Comparison of ENCODE assay signal across 12 cellular contexts in the genomic region with DNA sequence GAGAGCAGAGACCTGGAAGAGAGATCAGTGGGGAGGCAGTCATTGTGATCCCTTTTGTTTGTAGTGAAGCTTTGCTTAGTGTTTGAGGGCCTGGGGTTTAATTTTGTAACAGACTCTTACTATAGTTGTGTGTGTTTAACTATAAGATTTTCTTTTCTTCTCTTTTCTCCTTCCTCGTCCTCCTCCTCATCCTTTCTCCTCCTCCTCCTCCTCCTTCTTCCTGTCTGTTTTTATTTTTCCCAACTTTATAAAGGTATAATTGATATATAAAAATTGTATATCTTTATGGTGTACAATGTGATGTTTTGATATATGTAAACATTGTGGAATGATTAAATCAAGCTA.
DNase-seq lines count a peak whose midpoint lies in the region; ATAC-seq, FAIRE-seq and TF ChIP-seq lines count a peak whose summit lies in the region.
"Had no signal": no experiment of that assay in that cellular context is flagged by ENCODE, and none has a peak within 500 bp of the region (broad histone marks: within the 10 kb centered on the region; RNA-seq: fewer than 3 reads in every experiment).

No MANE protein-coding gene starts in this region.

- H3K4me2 ChIP-seq in A549 (peak overlapping the region; percentile 62), fibroblast of lung (ENCODE audit: extremely low read depth, insufficient read depth, low read length) (no peak overlapping the region), parathyroid adenoma (ENCODE audit: low read length) (no peak overlapping the region)

- H4K20me1 ChIP-seq in fibroblast of lung (ENCODE audit: control insufficient read depth, extremely low read depth, insufficient read depth, low read length), result no peaks in the 10 kb centered on the region

- no peaks in the 10 kb centered on the region for H3K27me3 ChIP-seq in RWPE2 (ENCODE audit: insufficient read depth, poor library complexity, severe bottlenecking)
- no peaks in the 10 kb centered on the region for H3K27me3 ChIP-seq in fibroblast of lung (ENCODE audit: control insufficient read depth, insufficient read depth, low read length)
- H3K27me3 ChIP-seq in parathyroid adenoma (ENCODE audit: control insufficient read depth, insufficient read depth, low read length), result no peaks in the 10 kb centered on the region
- H3K27me3 ChIP-seq in SJCRH30, result no peaks in the 10 kb centered on the region

- H3K9me3 ChIP-seq in A549 (no peaks in the 10 kb centered on the region), RWPE2 (ENCODE audit: severe bottlenecking) (no peaks in the 10 kb centered on the region), fibroblast of lung (ENCODE audit: control insufficient read depth, insufficient read depth, low read depth, low read length) (no peaks in the 10 kb centered on the region), parathyroid adenoma (ENCODE audit: control insufficient read depth, low read length) (no peaks in the 10 kb centered on the region), SJCRH30 (replicated peaks) (no peaks in the 10 kb centered on the region)

- no peak for DNase-seq in A549 (ENCODE audit: low read depth in 1 of 2, low spot score in 1 of 2)
- DNase-seq in RWPE2 (ENCODE audit: low spot score), result no peak
- DNase-seq in fibroblast of lung (ENCODE audit: low read depth in 2 of 2), result no peak
- no peak for DNase-seq in mucosa of gallbladder (ENCODE audit: low spot score)
- DNase-seq in T-helper 1 cell, result no peak
- no peak for DNase-seq in SJCRH30
- DNase-seq: GF-D8; stimulated activated CD4-positive, alpha-beta T cell treated with anti-CD3 and anti-CD28 coated beads, Interleukin-4, amount 100 ng/mL, for 1 hour; stimulated activated naive CD8-positive, alpha-beta T cell treated with anti-CD3 and anti-CD28 coated beads, Interleukin-15, amount 100 ng/mL, for 72 hours had no signal

- H3K4me3 ChIP-seq in A549, result no peak overlapping the region
- no peak overlapping the region for H3K4me3 ChIP-seq in RWPE2 (ENCODE audit: severe bottlenecking)
- no peak overlapping the region for H3K4me3 ChIP-seq in fibroblast of lung (replicated peaks in 1 of 4; ENCODE audit: control extremely low read depth in 1 of 4, insufficient read depth in 1 of 4, low read depth in 3 of 4, low read length in 4 of 4)
- no peak overlapping the region for H3K4me3 ChIP-seq in parathyroid adenoma (ENCODE audit: low read depth, low read length)
- H3K4me3 ChIP-seq in SJCRH30, result no peak overlapping the region

- TF ChIP-seq POLR2A in A549 (IDR thresholded peaks at IDR 0.05; ENCODE audit: low read length), result no peak

- no peak for FAIRE-seq in A549 (lab: Jason Lieb, UNC)

- no peak for TF ChIP-seq RAD21 in A549 (conservative IDR thresholded peaks at IDR 0.05 in 1 of 2, IDR thresholded peaks at IDR 0.05 in 1 of 2)

- POLR2A ChIA-PET in A549 (lab: Yijun Ruan, JAX), result interaction anchor here (1.0 kb wide), 1 partner anchor 25 kb away, joined by 3 read pairs; no protein-coding TSS in a partner anchor

- H3K9ac ChIP-seq in fibroblast of lung (ENCODE audit: insufficient read depth, low read length) (no peak overlapping the region), parathyroid adenoma (no peak overlapping the region)

- ATAC-seq in A549, result no peak
- no peak for ATAC-seq in RWPE2 (ENCODE audit: low read depth)
- ATAC-seq in GM18517 (IDR thresholded peaks at IDR 0.05; ENCODE audit: unreplicated experiment), result no peak
- ATAC-seq: natural killer cell treated with Interleukin-12 subunit alpha and Interleukin-12 subunit beta and Interleukin-15 and Interleukin-18, amount 100 ng/mL, for 72 hours; stimulated activated naive CD8-positive, alpha-beta T cell treated with anti-CD3 and anti-CD28 coated beads, Interleukin-15, amount 100 ng/mL, for 72 hours had no signal

- H3K27ac ChIP-seq in A549 (peak overlapping the region; percentile 65 to 82), RWPE2 (ENCODE audit: poor library complexity, severe bottlenecking) (peak overlapping the region; percentile 95), fibroblast of lung (ENCODE audit: insufficient read depth, low read length) (peak overlapping the region; percentile 73), parathyroid adenoma (peak overlapping the region; percentile 69), SJCRH30 (no peak overlapping the region)

- CTCF ChIA-PET in A549 (lab: Yijun Ruan, JAX), result interaction anchor here (0.6 to 5.2 kb wide), 11 partner anchors 9 to 732 kb away, joined by 3 to 68 read pairs (median 6); no protein-coding TSS in a partner anchor

- WGBS in A549 (ENCODE audit: missing lambda C conversion rate), result 78% methylated on average over 1 of the region's 1 CpG

- no peak for TF ChIP-seq EP300 in A549 (IDR thresholded peaks at IDR 0.05)

- H3K79me2 ChIP-seq in fibroblast of lung (ENCODE audit: control insufficient read depth, insufficient read depth, low read length), result peaks cover 84% of the 10 kb centered on the region
- peaks cover 20% of the 10 kb centered on the region for H3K79me2 ChIP-seq in parathyroid adenoma

- H2AFZ ChIP-seq in fibroblast of lung (ENCODE audit: low read length) (no peak overlapping the region), parathyroid adenoma (no peak overlapping the region)

- H3K4me1 ChIP-seq in A549 (peaks cover 62% of the 10 kb centered on the region), RWPE2 (ENCODE audit: insufficient read depth, poor library complexity, severe bottlenecking) (peaks cover 74% of the 10 kb centered on the region), fibroblast of lung (ENCODE audit: control insufficient read depth, extremely low read depth, insufficient read depth, low read length) (peaks cover 20% of the 10 kb centered on the region), parathyroid adenoma (peaks cover 5% of the 10 kb centered on the region), SJCRH30 (peaks cover 28% of the 10 kb centered on the region)

- TF ChIP-seq CTCF in A549 (IDR thresholded peaks at IDR 0.05), result no peak
- TF ChIP-seq CTCF in RWPE2 (IDR thresholded peaks at IDR 0.05; ENCODE audit: poor library complexity, severe bottlenecking), result no peak
- no peak for TF ChIP-seq CTCF in fibroblast of lung (conservative IDR thresholded peaks at IDR 0.05 in 1 of 2, IDR thresholded peaks at IDR 0.05 in 1 of 2; ENCODE audit: low read depth in 1 of 2, low read length in 2 of 2)
- no peak for TF ChIP-seq CTCF in parathyroid adenoma (IDR thresholded peaks at IDR 0.05)

- H3K36me3 ChIP-seq in RWPE2 (ENCODE audit: low read depth) (no peaks in the 10 kb centered on the region), fibroblast of lung (ENCODE audit: control insufficient read depth, insufficient read depth, low read length) (no peaks in the 10 kb centered on the region), parathyroid adenoma (ENCODE audit: control insufficient read depth, insufficient read depth, low read length) (no peaks in the 10 kb centered on the region), SJCRH30 (peaks cover 2% of the 10 kb centered on the region; the same call in 1 of the 2 replicates)

TF ChIP-seq in A549, 52 proteins besides CTCF, POLR2A, EP300 and RAD21 (continues in another document):
- TF ChIP-seq RFX5 (IDR thresholded peaks at IDR 0.05) (no peak), CBX8 (IDR thresholded peaks at IDR 0.05) (no peak), NFE2L2 (conservative IDR thresholded peaks at IDR 0.05; ENCODE audit: low read length) (no peak), GATA3 (IDR thresholded peaks at IDR 0.05; ENCODE audit: borderline replicate concordance) (no peak), EHF (CRISPR knock-in tag; IDR thresholded peaks at IDR 0.05) (no peak), RARB (CRISPR knock-in tag; IDR thresholded peaks at IDR 0.05) (no peak), ELK1 (IDR thresholded peaks at IDR 0.05; ENCODE audit: low read depth, low read length) (no peak), ZFP36 (IDR thresholded peaks at IDR 0.05; ENCODE audit: borderline replicate concordance, partially characterized antibody) (no peak), JUN (IDR thresholded peaks at IDR 0.05) (no peak), HOXA7 (CRISPR knock-in tag; IDR thresholded peaks at IDR 0.05) (no peak), E2F6 (IDR thresholded peaks at IDR 0.05; ENCODE audit: borderline replicate concordance, low read depth) (no peak), CHD2 (IDR thresholded peaks at IDR 0.05; ENCODE audit: low read length, partially characterized antibody) (no peak), HOXB13 (CRISPR knock-in tag; IDR thresholded peaks at IDR 0.05; ENCODE audit: low read depth) (no peak)
- TF ChIP-seq, protein P1, sequence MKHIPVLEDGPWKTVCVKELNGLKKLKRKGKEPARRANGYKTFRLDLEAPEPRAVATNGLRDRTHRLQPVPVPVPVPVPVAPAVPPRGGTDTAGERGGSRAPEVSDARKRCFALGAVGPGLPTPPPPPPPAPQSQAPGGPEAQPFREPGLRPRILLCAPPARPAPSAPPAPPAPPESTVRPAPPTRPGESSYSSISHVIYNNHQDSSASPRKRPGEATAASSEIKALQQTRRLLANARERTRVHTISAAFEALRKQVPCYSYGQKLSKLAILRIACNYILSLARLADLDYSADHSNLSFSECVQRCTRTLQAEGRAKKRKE (CRISPR knock-in tag; IDR thresholded peaks at IDR 0.05; ENCODE audit: low read depth), result no peak
- TF ChIP-seq, protein P2, sequence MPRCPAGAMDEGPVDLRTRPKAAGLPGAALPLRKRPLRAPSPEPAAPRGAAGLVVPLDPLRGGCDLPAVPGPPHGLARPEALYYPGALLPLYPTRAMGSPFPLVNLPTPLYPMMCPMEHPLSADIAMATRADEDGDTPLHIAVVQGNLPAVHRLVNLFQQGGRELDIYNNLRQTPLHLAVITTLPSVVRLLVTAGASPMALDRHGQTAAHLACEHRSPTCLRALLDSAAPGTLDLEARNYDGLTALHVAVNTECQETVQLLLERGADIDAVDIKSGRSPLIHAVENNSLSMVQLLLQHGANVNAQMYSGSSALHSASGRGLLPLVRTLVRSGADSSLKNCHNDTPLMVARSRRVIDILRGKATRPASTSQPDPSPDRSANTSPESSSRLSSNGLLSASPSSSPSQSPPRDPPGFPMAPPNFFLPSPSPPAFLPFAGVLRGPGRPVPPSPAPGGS (IDR thresholded peaks at IDR 0.05), result no peak
